ENCODE assay signal across 8 cellular contexts in the genomic region with DNA sequence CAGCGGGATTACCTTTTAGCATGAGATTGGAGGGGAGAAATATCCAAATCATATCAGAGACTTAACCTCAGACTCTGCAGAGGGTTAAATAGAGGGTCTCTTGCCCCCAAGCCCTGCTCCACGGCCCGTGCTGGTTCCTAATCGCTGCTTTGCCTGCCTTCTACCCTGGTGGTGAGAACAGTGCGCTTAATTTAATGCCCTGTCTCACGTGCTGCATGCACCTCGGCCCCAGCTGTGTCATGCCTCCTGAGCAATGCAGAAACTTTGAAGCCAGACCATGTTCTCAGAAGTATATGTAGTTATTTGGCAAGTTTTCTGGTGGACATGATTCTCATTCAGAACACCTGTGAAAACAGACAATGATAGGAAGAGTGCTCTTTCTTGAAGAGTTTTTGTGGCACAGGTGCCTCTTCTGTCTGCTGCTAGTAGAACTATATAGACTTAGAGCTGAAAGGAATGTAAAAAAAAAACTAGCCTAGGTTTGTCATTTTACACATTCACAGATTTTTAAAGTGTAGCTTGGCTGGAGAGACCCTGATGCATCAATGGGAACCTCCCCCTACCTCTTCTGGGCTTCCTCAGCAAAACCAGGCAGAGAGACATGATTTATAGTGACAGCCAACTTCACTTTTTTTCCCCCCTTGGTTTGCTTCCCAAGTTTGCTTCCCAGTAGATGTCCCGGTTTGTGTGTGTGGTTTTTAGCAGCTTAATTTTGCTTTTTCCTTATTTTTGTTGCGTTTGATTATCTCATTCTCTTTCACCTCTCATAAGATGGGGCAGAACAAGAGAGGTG. TPM values are rescaled to one million over a fixed set of nuclear protein-coding genes. Genes with fewer than 3 reads are reported as not detected.
A peak's percentile ranks its signal among the peaks of the same experiment; 100 is the strongest.
DNase-seq lines count a peak whose midpoint lies in the region; TF ChIP-seq lines count a peak whose summit lies in the region.

No MANE protein-coding gene starts in this region.

- no peak overlapping the region for H3K27ac ChIP-seq in smooth muscle cell (ENCODE audit: low read depth)

- no peaks in the 10 kb centered on the region for H3K36me3 ChIP-seq in HAP-1 (replicated peaks)
- no peaks in the 10 kb centered on the region for H3K36me3 ChIP-seq in smooth muscle cell (ENCODE audit: low read depth)

- H3K4me1 ChIP-seq in HAP-1 (peaks cover 16% of the 10 kb centered on the region), smooth muscle cell (ENCODE audit: low read depth) (peaks cover 15% of the 10 kb centered on the region)

- TF ChIP-seq CTCF in foreskin fibroblast (IDR thresholded peaks at IDR 0.05; ENCODE audit: low read depth, low read length) = no peak
- no peak for TF ChIP-seq CTCF in smooth muscle cell (IDR thresholded peaks at IDR 0.05; ENCODE audit: borderline replicate concordance, insufficient read depth, poor library complexity, severe bottlenecking)

- peaks cover 67% of the 10 kb centered on the region for H3K79me2 ChIP-seq in smooth muscle cell (ENCODE audit: low read depth)

- 55% methylated on average over 9 of the region's 9 CpGs for WGBS in smooth muscle cell (ENCODE audit: low lambda C conversion rate)

- DNase-seq in NK-92 treated with Interleukin-12 subunit alpha and Interleukin-12 subunit beta, amount 100 ng/mL, for 24 hours (lab: John Stamatoyannopoulos, UW) = peak; percentile 32
- no peak for DNase-seq in NK-92 (lab: John Stamatoyannopoulos, UW; ENCODE audit: unreplicated experiment)
- peak; percentile 32 to 58 for DNase-seq in HAP-1 (ENCODE audit: low spot score in 2 of 2)
- peak; percentile 18 for DNase-seq in M059J (ENCODE audit: low read depth)
- DNase-seq in activated T-cell treated with anti-CD3 and anti-CD28 coated beads for 24 hours (ENCODE audit: low read depth) = peak; percentile 37
- peak in 1 of 2 donors; percentile 57 for DNase-seq in foreskin fibroblast
- no peak for DNase-seq in smooth muscle cell (lab: John Stamatoyannopoulos, UW; ENCODE audit: unreplicated experiment)
- DNase-seq in cortex of kidney (lab: John Stamatoyannopoulos, UW) = no peak

- H3K9ac ChIP-seq in smooth muscle cell (ENCODE audit: low read depth) = peak overlapping the region; percentile 24

- H3F3A ChIP-seq in smooth muscle cell (ENCODE audit: low read depth) = peaks cover 4% of the 10 kb centered on the region

- H3K9me3 ChIP-seq in HAP-1 = no peaks in the 10 kb centered on the region
- H3K9me3 ChIP-seq in smooth muscle cell (replicated peaks; ENCODE audit: low read depth) = no peaks in the 10 kb centered on the region

- H3K27me3 ChIP-seq in HAP-1 (ENCODE audit: low read depth) (no peaks in the 10 kb centered on the region), smooth muscle cell (ENCODE audit: low read depth) (no peaks in the 10 kb centered on the region)

- H3K4me2 ChIP-seq in smooth muscle cell = peak overlapping the region; percentile 95

- in situ Hi-C loops in HAP-1 (cut with MboI; ENCODE audit: low sequenced_read_pairs) = no loop called here

- H2AFZ ChIP-seq in smooth muscle cell (ENCODE audit: low read depth) = no peak overlapping the region

- H3K4me3 ChIP-seq in HAP-1 (peak overlapping the region; percentile 56), foreskin fibroblast (ENCODE audit: low read depth in 1 of 2, low read length in 2 of 2) (peak overlapping the region; percentile 74 to 82), smooth muscle cell (peak overlapping the region; percentile 70)

- peaks cover 60% of the 10 kb centered on the region for H4K20me1 ChIP-seq in smooth muscle cell (ENCODE audit: low read depth)

RNA-seq across cellular contexts. Expression of a gene that starts 1.6 kb away (rescaled TPM):
- total RNA-seq in M059J (2014; rRNA removed; shearing (Covaris generic)) = 29.3 and 58.9 TPM in 2 replicates
- 21.2 and 30.3 TPM in 2 replicates for total RNA-seq in smooth muscle cell
- polyA plus RNA-seq in smooth muscle cell = 15.8 and 17.6 TPM in 2 replicates

Comparison
In these comparisons a context has a peak if more than half of its experiments do, and no peak if none do; other contexts are left out.
1. DNase-seq: peak in NK-92 treated with Interleukin-12 subunit alpha and Interleukin-12 subunit beta, amount 100 ng/mL, for 24 hours (single experiment), HAP-1 (2 of 2), M059J (single experiment) and activated T-cell treated with anti-CD3 and anti-CD28 coated beads for 24 hours (single experiment); none in NK-92 (single experiment), smooth muscle cell (single experiment) and cortex of kidney (single experiment).
2. Peak in every context shown above with its lines, with median percentiles within 50 percentile points of each other: H3K4me3 ChIP-seq.